Comparison of ENCODE assay signal across 28 cellular contexts in the genomic region with DNA sequence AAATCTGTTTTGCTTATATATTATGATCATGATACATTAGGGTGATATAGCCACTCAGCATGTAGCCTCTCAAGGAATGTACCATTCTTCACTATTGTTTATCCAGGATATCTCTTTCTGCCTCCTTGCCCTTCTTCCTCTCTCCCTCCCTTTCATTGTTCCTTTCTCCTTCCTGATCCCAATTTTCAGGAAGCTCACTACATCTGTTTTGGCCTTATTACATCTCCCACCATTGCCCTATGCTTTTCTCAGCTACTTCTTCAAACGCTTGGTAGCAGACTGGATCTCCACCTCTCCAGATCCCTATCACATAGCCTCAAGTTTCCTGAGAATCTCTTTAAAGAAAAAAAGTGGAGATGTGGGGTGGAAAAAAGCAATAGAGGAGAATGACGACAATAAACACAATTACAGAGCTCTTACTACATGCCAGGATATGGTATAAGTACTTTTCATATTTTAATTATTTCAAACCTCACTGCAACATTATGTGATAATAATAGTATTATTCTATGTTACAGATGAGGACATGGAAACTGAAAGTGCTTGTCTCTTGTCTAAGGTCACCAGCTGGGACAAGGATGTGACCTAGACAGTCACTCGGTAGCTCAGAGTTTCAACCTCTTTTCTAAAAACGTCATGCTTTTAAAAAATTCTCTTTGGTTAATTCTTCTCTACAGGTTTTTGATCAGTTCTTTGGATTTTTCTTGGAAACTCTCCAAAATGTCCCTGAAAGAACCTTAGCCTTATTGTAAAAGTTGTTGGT.
DNase-seq lines count a peak whose midpoint lies in the region; ATAC-seq, FAIRE-seq and TF ChIP-seq lines count a peak whose summit lies in the region.
"Had no signal": no experiment of that assay in that cellular context is flagged by ENCODE, and none has a peak within 500 bp of the region (broad histone marks: within the 10 kb centered on the region; RNA-seq: fewer than 3 reads in every experiment).

No MANE protein-coding gene starts in this region.

- no peak for FAIRE-seq in HepG2 (lab: Jason Lieb, UNC)
- FAIRE-seq: GM12878, HTR-8/SVneo had no signal

- no peak for TF ChIP-seq EP300 in HepG2 (IDR thresholded peaks at IDR 0.05; ENCODE audit: low read depth in 2 of 2, low read length in 2 of 2)
- TF ChIP-seq EP300 in HepG2 (CRISPR knock-in tag; IDR thresholded peaks at IDR 0.05; ENCODE audit: borderline replicate concordance) = no peak

- in situ Hi-C loops in HepG2 (cut with HindIII; ENCODE audit: extremely low pct_ligation_motif_present, low pct_unique_long_range_greater_than_20kb) (no loop called here), SK-MEL-5 (cut with HindIII; ENCODE audit: low pct_unique_long_range_greater_than_20kb, low sequenced_read_pairs) (no loop called here)

- TF ChIP-seq CTCF in liver (IDR thresholded peaks at IDR 0.05; ENCODE audit: low read depth, low read length, missing input control) (no peak), HepG2 (CRISPR knock-in tag; IDR thresholded peaks at IDR 0.05) (no peak)

- 56% methylated on average over 4 of the region's 4 CpGs for WGBS in liver
- WGBS in HepG2 (ENCODE audit: low lambda C conversion rate) = 85% methylated on average over 4 of the region's 4 CpGs

- POLR2A ChIA-PET in HepG2 (lab: Yijun Ruan, JAX) = no interaction called here

- H4K20me1 ChIP-seq in HepG2 (ENCODE audit: insufficient read depth, low read length) = no peaks in the 10 kb centered on the region

- CTCF ChIA-PET in HepG2 (lab: Yijun Ruan, JAX; ENCODE audit: low intra/inter-chr PET ratio, low total read pairs) = no interaction called here

- ATAC-seq in HepG2 = no peak
- ATAC-seq in left lobe of liver = peak; percentile 32
- no peak for ATAC-seq in GM21529 (IDR thresholded peaks at IDR 0.05; ENCODE audit: unreplicated experiment)
- ATAC-seq: CD8-positive, alpha-beta T cell; GM12878 had no signal

- H3K9ac ChIP-seq in liver (ENCODE audit: low read depth in 1 of 2, low read length in 2 of 2) (no peak overlapping the region), HepG2 (ENCODE audit: insufficient read depth, low read depth, low read length) (no peak overlapping the region)
- H3K9ac ChIP-seq: SK-N-SH had no signal

- H3K4me1 ChIP-seq in liver (ENCODE audit: control insufficient read depth in 4 of 4, insufficient read depth in 4 of 4, low read length in 3 of 4) (peaks cover 0 to 3% (median 0%) of the 10 kb centered on the region in 4 donors), HepG2 (ENCODE audit: insufficient read depth, low read length) (peaks cover 57% of the 10 kb centered on the region)
- H3K4me1 ChIP-seq: Caco-2, HAP-1 had no signal

- H3K4me3 ChIP-seq in liver (ENCODE audit: low read depth in 1 of 3, low read length in 3 of 3) (no peak overlapping the region), HepG2 (replicated peaks in 1 of 3; ENCODE audit: insufficient read depth in 1 of 3, low read depth in 2 of 3, low read length in 3 of 3) (no peak overlapping the region)
- H3K4me3 ChIP-seq: GM12878, HAP-1 had no signal

- no TSS peak for BruUV-seq in HepG2 (replicated peaks; lab: Mats Ljungman, UMichigan)

- H3K79me2 ChIP-seq in HepG2 (ENCODE audit: insufficient read depth, low read length) = no peaks in the 10 kb centered on the region

- intact Hi-C loops in HepG2 (cut with micrococcal nuclease; ENCODE audit: unreplicated experiment) = no loop called here

- H3K27ac ChIP-seq in liver (ENCODE audit: low read depth in 1 of 2, low read length in 2 of 2) (no peak overlapping the region), HepG2 (ENCODE audit: extremely low read length, insufficient read depth, low read length) (no peak overlapping the region)
- H3K27ac ChIP-seq: 22Rv1, C4-2B had no signal

- H3K27me3 ChIP-seq in liver (ENCODE audit: control insufficient read depth in 4 of 4, insufficient read depth in 4 of 4, low read length in 3 of 4) (no peaks in the 10 kb centered on the region), HepG2 (ENCODE audit: control insufficient read depth in 1 of 2, insufficient read depth in 2 of 2, low read length in 2 of 2) (0 out of 5 replicates have a peak, but pooled peaks cover 0 to 1% of the 10 kb centered on the region in 2 experiments)

- no peak overlapping the region for H2AFZ ChIP-seq in HepG2 (ENCODE audit: low read length)

- H3K36me3 ChIP-seq in liver (ENCODE audit: control insufficient read depth in 4 of 4, insufficient read depth in 3 of 4, low read depth in 1 of 4, low read length in 3 of 4) (no peaks in the 10 kb centered on the region), HepG2 (replicated peaks in 1 of 2; ENCODE audit: control insufficient read depth in 1 of 2, insufficient read depth in 2 of 2, low read length in 2 of 2) (no peaks in the 10 kb centered on the region)
- H3K36me3 ChIP-seq: HAP-1 had no signal

- DNase-seq in HepG2 (ENCODE audit: low spot score) (no peak), SK-MEL-5 (ENCODE audit: low read depth, low spot score) (peak; percentile 14), left lobe of liver (ENCODE audit: low spot score) (no peak), LoVo (ENCODE audit: low spot score) (no peak), nucleus accumbens (lab: John Stamatoyannopoulos, UW) (no peak), SKM-1 treated with dmso at 0.1 percent for 144 hours (lab: John Stamatoyannopoulos, UW; ENCODE audit: unreplicated experiment) (no peak)
- DNase-seq: Caco-2; CD8-positive, alpha-beta T cell; EL; GDM1; GOT3; HFFc6; KBM-7; NCI-H1092 treated with DMSO at 0.1 percent for 48 hours; NCI-H1436 treated with DMSO at 0.1 percent for 48 hours; NCI-H187 treated with DMSO at 0.1 percent for 48 hours; NCI-H2171 treated with DMSO at 0.1 percent for 48 hours; NCI-H524; NCI-H748 treated with DMSO at 0.1 percent for 48 hours; SIG-M5; SK-N-SH had no signal

- no peak for TF ChIP-seq POLR2A in HepG2 (IDR thresholded peaks at IDR 0.05; ENCODE audit: insufficient read depth in 1 of 2, low read depth in 2 of 2, low read length in 2 of 2)

- no peaks in the 10 kb centered on the region for H3K9me3 ChIP-seq in liver (ENCODE audit: control insufficient read depth in 4 of 4, low read length in 3 of 4)
- no peaks in the 10 kb centered on the region for H3K9me3 ChIP-seq in HepG2 (ENCODE audit: low read length)
- H3K9me3 ChIP-seq: Caco-2, HAP-1, SK-N-SH had no signal

- no peak overlapping the region for H3K4me2 ChIP-seq in HepG2 (ENCODE audit: low read depth, low read length)
- H3K4me2 ChIP-seq: SK-N-SH had no signal

- TF ChIP-seq RAD21 in liver (IDR thresholded peaks at IDR 0.05) (no peak), HepG2 (CRISPR knock-in tag; IDR thresholded peaks at IDR 0.05) (no peak)

TF ChIP-seq in liver, 16 proteins besides CTCF, POLR2A, EP300 and RAD21:
- TF ChIP-seq SP1 (IDR thresholded peaks at IDR 0.05) (no peak), NR2F2 (IDR thresholded peaks at IDR 0.05) (peak; percentile 80)
TF ChIP-seq in liver: peak in this region for 1.

TF ChIP-seq in HepG2, 621 proteins besides CTCF, POLR2A, EP300 and RAD21:
- no peak for TF ChIP-seq NKX3-1 (CRISPR knock-in tag; IDR thresholded peaks at IDR 0.05)
- no peak for TF ChIP-seq NFE2L2 (IDR thresholded peaks at IDR 0.05; ENCODE audit: low read length)
- TF ChIP-seq ZFX (CRISPR knock-in tag; IDR thresholded peaks at IDR 0.05; ENCODE audit: low read depth) = no peak
- no peak for TF ChIP-seq SNAI1 (CRISPR knock-in tag; IDR thresholded peaks at IDR 0.05; ENCODE audit: borderline replicate concordance)
- TF ChIP-seq, protein P1, sequence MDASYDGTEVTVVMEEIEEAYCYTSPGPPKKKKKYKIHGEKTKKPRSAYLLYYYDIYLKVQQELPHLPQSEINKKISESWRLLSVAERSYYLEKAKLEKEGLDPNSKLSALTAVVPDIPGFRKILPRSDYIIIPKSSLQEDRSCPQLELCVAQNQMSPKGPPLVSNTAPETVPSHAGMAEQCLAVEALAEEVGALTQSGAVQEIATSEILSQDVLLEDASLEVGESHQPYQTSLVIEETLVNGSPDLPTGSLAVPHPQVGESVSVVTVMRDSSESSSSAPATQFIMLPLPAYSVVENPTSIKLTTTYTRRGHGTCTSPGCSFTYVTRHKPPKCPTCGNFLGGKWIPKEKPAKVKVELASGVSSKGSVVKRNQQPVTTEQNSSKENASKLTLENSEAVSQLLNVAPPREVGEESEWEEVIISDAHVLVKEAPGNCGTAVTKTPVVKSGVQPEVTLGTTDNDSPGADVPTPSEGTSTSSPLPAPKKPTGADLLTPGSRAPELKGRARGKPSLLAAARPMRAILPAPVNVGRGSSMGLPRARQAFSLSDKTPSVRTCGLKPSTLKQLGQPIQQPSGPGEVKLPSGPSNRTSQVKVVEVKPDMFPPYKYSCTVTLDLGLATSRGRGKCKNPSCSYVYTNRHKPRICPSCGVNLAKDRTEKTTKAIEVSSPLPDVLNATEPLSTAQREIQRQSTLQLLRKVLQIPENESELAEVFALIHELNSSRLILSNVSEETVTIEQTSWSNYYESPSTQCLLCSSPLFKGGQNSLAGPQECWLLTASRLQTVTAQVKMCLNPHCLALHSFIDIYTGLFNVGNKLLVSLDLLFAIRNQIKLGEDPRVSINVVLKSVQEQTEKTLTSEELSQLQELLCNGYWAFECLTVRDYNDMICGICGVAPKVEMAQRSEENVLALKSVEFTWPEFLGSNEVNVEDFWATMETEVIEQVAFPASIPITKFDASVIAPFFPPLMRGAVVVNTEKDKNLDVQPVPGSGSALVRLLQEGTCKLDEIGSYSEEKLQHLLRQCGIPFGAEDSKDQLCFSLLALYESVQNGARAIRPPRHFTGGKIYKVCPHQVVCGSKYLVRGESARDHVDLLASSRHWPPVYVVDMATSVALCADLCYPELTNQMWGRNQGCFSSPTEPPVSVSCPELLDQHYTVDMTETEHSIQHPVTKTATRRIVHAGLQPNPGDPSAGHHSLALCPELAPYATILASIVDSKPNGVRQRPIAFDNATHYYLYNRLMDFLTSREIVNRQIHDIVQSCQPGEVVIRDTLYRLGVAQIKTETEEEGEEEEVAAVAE (CRISPR knock-in tag; IDR thresholded peaks at IDR 0.05; ENCODE audit: borderline replicate concordance) = no peak
- TF ChIP-seq, protein P2, sequence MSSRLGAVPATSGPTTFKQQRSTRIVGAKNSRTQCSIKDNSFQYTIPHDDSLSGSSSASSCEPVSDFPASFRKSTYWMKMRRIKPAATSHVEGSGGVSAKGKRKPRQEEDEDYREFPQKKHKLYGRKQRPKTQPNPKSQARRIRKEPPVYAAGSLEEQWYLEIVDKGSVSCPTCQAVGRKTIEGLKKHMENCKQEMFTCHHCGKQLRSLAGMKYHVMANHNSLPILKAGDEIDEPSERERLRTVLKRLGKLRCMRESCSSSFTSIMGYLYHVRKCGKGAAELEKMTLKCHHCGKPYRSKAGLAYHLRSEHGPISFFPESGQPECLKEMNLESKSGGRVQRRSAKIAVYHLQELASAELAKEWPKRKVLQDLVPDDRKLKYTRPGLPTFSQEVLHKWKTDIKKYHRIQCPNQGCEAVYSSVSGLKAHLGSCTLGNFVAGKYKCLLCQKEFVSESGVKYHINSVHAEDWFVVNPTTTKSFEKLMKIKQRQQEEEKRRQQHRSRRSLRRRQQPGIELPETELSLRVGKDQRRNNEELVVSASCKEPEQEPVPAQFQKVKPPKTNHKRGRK (CRISPR knock-in tag; IDR thresholded peaks at IDR 0.05) = no peak
- no peak for TF ChIP-seq PITX1 (CRISPR knock-in tag; IDR thresholded peaks at IDR 0.05)
- TF ChIP-seq MTF1 (CRISPR knock-in tag; IDR thresholded peaks at IDR 0.05) = no peak
- no peak for TF ChIP-seq ZNF354B (CRISPR knock-in tag; IDR thresholded peaks at IDR 0.05)
- no peak for TF ChIP-seq NCOA1 (CRISPR knock-in tag; IDR thresholded peaks at IDR 0.05)
TF ChIP-seq in HepG2: peak in this region for 0.
